Comparison of ENCODE assay signal across 1 cellular context in the genomic region with DNA sequence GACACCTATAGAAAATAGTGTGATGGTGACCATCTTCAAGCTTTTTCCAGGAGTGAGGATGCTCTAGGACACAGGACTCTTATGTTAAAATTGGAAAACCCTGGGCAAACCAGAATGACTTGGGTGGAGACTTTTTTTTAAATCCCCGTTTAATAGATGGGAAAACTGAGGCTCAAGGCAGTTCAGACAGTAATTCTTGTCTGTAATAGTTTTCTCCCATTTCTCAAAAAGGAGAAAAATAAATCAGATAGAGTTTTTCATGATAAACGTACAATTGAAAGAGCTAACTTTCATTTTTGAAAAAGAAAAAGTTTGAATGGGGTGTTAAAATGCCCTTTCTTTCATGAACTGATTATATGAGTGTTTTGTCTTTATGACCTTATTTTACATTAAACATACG.
TF ChIP-seq lines count a peak whose summit lies in the region.

No MANE protein-coding gene starts in this region.

TF ChIP-seq in GM12878, 131 proteins besides CTCF, POLR2A, EP300 and RAD21:
- TF ChIP-seq ZZZ3 (IDR thresholded peaks at IDR 0.05; ENCODE audit: control insufficient read depth, insufficient read length, low read depth) (no peak), SMARCA5 (IDR thresholded peaks at IDR 0.05) (peak; percentile 8; the same call in 1 of the 2 replicates), HDAC6 (IDR thresholded peaks at IDR 0.05; ENCODE audit: unreplicated experiment) (no peak), NBN (IDR thresholded peaks at IDR 0.05) (no peak), RBBP5 (conservative IDR thresholded peaks at IDR 0.05) (no peak), SREBF2 (IDR thresholded peaks at IDR 0.05; ENCODE audit: low read length) (no peak), RCOR1 (conservative IDR thresholded peaks at IDR 0.05; ENCODE audit: low read depth, low read length) (no peak), ZSCAN29 (IDR thresholded peaks at IDR 0.05) (no peak), NR2F1 (conservative IDR thresholded peaks at IDR 0.05) (no peak), SMAD5 (IDR thresholded peaks at IDR 0.05; ENCODE audit: low read depth) (no peak), STAT3 (IDR thresholded peaks at IDR 0.05; ENCODE audit: low read depth, low read length) (no peak), NR2C1 (IDR thresholded peaks at IDR 0.05) (no peak), NFXL1 (IDR thresholded peaks at IDR 0.05; ENCODE audit: borderline replicate concordance) (peak; percentile 79; the same call in 1 of the 2 replicates), SREBF1 (IDR thresholded peaks at IDR 0.05; ENCODE audit: low read length) (no peak), BACH1 (IDR thresholded peaks at IDR 0.05; ENCODE audit: borderline replicate concordance) (no peak)
- TF ChIP-seq, protein P1, sequence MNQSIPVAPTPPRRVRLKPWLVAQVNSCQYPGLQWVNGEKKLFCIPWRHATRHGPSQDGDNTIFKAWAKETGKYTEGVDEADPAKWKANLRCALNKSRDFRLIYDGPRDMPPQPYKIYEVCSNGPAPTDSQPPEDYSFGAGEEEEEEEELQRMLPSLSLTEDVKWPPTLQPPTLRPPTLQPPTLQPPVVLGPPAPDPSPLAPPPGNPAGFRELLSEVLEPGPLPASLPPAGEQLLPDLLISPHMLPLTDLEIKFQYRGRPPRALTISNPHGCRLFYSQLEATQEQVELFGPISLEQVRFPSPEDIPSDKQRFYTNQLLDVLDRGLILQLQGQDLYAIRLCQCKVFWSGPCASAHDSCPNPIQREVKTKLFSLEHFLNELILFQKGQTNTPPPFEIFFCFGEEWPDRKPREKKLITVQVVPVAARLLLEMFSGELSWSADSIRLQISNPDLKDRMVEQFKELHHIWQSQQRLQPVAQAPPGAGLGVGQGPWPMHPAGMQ (IDR thresholded peaks at IDR 0.05; ENCODE audit: borderline replicate concordance): no peak
- TF ChIP-seq, protein P2, sequence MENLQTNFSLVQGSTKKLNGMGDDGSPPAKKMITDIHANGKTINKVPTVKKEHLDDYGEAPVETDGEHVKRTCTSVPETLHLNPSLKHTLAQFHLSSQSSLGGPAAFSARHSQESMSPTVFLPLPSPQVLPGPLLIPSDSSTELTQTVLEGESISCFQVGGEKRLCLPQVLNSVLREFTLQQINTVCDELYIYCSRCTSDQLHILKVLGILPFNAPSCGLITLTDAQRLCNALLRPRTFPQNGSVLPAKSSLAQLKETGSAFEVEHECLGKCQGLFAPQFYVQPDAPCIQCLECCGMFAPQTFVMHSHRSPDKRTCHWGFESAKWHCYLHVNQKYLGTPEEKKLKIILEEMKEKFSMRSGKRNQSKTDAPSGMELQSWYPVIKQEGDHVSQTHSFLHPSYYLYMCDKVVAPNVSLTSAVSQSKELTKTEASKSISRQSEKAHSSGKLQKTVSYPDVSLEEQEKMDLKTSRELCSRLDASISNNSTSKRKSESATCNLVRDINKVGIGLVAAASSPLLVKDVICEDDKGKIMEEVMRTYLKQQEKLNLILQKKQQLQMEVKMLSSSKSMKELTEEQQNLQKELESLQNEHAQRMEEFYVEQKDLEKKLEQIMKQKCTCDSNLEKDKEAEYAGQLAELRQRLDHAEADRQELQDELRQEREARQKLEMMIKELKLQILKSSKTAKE (IDR thresholded peaks at IDR 0.05; ENCODE audit: low read depth, poor library complexity, severe bottlenecking): no peak
- TF ChIP-seq, protein P3, sequence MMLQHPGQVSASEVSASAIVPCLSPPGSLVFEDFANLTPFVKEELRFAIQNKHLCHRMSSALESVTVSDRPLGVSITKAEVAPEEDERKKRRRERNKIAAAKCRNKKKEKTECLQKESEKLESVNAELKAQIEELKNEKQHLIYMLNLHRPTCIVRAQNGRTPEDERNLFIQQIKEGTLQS (IDR thresholded peaks at IDR 0.05; ENCODE audit: borderline replicate concordance, extremely low read depth, low read depth, low read length): no peak
- TF ChIP-seq, protein P4, sequence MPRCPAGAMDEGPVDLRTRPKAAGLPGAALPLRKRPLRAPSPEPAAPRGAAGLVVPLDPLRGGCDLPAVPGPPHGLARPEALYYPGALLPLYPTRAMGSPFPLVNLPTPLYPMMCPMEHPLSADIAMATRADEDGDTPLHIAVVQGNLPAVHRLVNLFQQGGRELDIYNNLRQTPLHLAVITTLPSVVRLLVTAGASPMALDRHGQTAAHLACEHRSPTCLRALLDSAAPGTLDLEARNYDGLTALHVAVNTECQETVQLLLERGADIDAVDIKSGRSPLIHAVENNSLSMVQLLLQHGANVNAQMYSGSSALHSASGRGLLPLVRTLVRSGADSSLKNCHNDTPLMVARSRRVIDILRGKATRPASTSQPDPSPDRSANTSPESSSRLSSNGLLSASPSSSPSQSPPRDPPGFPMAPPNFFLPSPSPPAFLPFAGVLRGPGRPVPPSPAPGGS (IDR thresholded peaks at IDR 0.05; ENCODE audit: borderline replicate concordance, insufficient read depth, low read depth, low read length, poor library complexity, severe bottlenecking): peak; percentile 3
- TF ChIP-seq, protein P5, sequence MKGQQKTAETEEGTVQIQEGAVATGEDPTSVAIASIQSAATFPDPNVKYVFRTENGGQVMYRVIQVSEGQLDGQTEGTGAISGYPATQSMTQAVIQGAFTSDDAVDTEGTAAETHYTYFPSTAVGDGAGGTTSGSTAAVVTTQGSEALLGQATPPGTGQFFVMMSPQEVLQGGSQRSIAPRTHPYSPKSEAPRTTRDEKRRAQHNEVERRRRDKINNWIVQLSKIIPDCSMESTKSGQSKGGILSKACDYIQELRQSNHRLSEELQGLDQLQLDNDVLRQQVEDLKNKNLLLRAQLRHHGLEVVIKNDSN (IDR thresholded peaks at IDR 0.05; ENCODE audit: borderline replicate concordance, extremely low read length, insufficient read depth, low read depth, low read length): no peak
- TF ChIP-seq, protein P6, sequence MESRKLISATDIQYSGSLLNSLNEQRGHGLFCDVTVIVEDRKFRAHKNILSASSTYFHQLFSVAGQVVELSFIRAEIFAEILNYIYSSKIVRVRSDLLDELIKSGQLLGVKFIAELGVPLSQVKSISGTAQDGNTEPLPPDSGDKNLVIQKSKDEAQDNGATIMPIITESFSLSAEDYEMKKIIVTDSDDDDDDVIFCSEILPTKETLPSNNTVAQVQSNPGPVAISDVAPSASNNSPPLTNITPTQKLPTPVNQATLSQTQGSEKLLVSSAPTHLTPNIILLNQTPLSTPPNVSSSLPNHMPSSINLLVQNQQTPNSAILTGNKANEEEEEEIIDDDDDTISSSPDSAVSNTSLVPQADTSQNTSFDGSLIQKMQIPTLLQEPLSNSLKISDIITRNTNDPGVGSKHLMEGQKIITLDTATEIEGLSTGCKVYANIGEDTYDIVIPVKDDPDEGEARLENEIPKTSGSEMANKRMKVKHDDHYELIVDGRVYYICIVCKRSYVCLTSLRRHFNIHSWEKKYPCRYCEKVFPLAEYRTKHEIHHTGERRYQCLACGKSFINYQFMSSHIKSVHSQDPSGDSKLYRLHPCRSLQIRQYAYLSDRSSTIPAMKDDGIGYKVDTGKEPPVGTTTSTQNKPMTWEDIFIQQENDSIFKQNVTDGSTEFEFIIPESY (IDR thresholded peaks at IDR 0.05): no peak
